In genomic region chr4:14864967-14865366, GRCh38 we compare ENCODE assay signal across 15 cellular contexts.
DNase-seq lines count a peak whose midpoint lies in the region; ATAC-seq and TF ChIP-seq lines count a peak whose summit lies in the region.
"Had no signal": no experiment of that assay in that cellular context is flagged by ENCODE, and none has a peak within 500 bp of the region (broad histone marks: within the 10 kb centered on the region; RNA-seq: fewer than 3 reads in every experiment).

No MANE protein-coding gene starts in this region.

- no peak for TF ChIP-seq EP300 in gastroesophageal sphincter (IDR thresholded peaks at IDR 0.05)
- peak in 2 of 4 donors; percentile 7 to 11 for TF ChIP-seq EP300 in sigmoid colon (IDR thresholded peaks at IDR 0.05)

- H3K4me3 ChIP-seq in cardiac muscle cell (no peak overlapping the region), gastroesophageal sphincter (no peak overlapping the region), sigmoid colon (no peak overlapping the region), brain microvascular endothelial cell (ENCODE audit: low read depth, low read length) (no peak overlapping the region)
- H3K4me3 ChIP-seq: GM23338 had no signal

- DNase-seq in cardiac muscle cell (ENCODE audit: low read depth in 1 of 2, low spot score in 1 of 2): no peak
- no peak for DNase-seq in Right ventricle myocardium inferior (ENCODE audit: missing footprints)
- DNase-seq in sigmoid colon: no peak
- DNase-seq in sciatic nerve (ENCODE audit: low spot score): no peak
- DNase-seq in T-helper 17 cell: no peak
- DNase-seq in brain microvascular endothelial cell: no peak
- DNase-seq: 8988T; Calu3; CD4-positive, alpha-beta T cell; DMS 273 treated with DMSO at 0.1 percent for 48 hours; H7 had no signal

- no peak for ATAC-seq in Right ventricle myocardium inferior
- ATAC-seq in gastroesophageal sphincter: peak; percentile 57
- no peak for ATAC-seq in sciatic nerve
- no peak for ATAC-seq in T-helper 17 cell
- ATAC-seq in activated T-helper 17 cell treated with anti-CD3 and anti-CD28 coated beads, Interleukin-2, amount 50 U/mL, for 72 hours (replicated peaks): no peak
- ATAC-seq: GM23338 had no signal

- TF ChIP-seq CTCF in cardiac muscle cell (IDR thresholded peaks at IDR 0.05; ENCODE audit: low read depth, low read length): no peak
- TF ChIP-seq CTCF in gastroesophageal sphincter (IDR thresholded peaks at IDR 0.05): no peak
- no peak for TF ChIP-seq CTCF in sigmoid colon (IDR thresholded peaks at IDR 0.05)
- no peak for TF ChIP-seq CTCF in brain microvascular endothelial cell (IDR thresholded peaks at IDR 0.05; ENCODE audit: low read depth, low read length, missing control alignments)

- H3K36me3 Mint-ChIP-seq in T-helper 17 cell (ENCODE audit: low read depth): no peaks in the 10 kb centered on the region
- no peaks in the 10 kb centered on the region for H3K36me3 Mint-ChIP-seq in activated T-helper 17 cell treated with anti-CD3 and anti-CD28 coated beads, Interleukin-2, amount 50 U/mL, for 72 hours (ENCODE audit: low read depth)

- H3K36me3 ChIP-seq in cardiac muscle cell (no peaks in the 10 kb centered on the region), gastroesophageal sphincter (no peaks in the 10 kb centered on the region), sigmoid colon (no peaks in the 10 kb centered on the region), brain microvascular endothelial cell (replicated peaks) (no peaks in the 10 kb centered on the region)

- H3K27me3 ChIP-seq in cardiac muscle cell (no peaks in the 10 kb centered on the region), gastroesophageal sphincter (no peaks in the 10 kb centered on the region), sigmoid colon (no peaks in the 10 kb centered on the region), brain microvascular endothelial cell (replicated peaks) (no peaks in the 10 kb centered on the region)

- in situ Hi-C loops in brain microvascular endothelial cell (cut with HindIII; ENCODE audit: low pct_ligation_motif_present, low sequenced_read_pairs): no loop called here

- peaks cover 38% of the 10 kb centered on the region for H3K4me1 ChIP-seq in cardiac muscle cell (ENCODE audit: low read depth)
- peaks cover 4 to 77% (median 13%) of the 10 kb centered on the region in 3 donors for H3K4me1 ChIP-seq in gastroesophageal sphincter
- H3K4me1 ChIP-seq in sigmoid colon: peaks cover 4 to 65% (median 55%) of the 10 kb centered on the region in 4 donors

- H3K9me3 ChIP-seq in cardiac muscle cell (ENCODE audit: low read depth) (no peaks in the 10 kb centered on the region), gastroesophageal sphincter (no peaks in the 10 kb centered on the region), sigmoid colon (no peaks in the 10 kb centered on the region), T-helper 17 cell (ENCODE audit: control insufficient read depth, low read length, poor library complexity, severe bottlenecking) (no peaks in the 10 kb centered on the region)

- H3K9me3 Mint-ChIP-seq in activated T-helper 17 cell treated with anti-CD3 and anti-CD28 coated beads, Interleukin-2, amount 50 U/mL, for 72 hours: no peaks in the 10 kb centered on the region
- H3K9me3 Mint-ChIP-seq: CD4-positive, alpha-beta T cell; GM23338 had no signal

- H3K4me3 Mint-ChIP-seq in T-helper 17 cell: no peak overlapping the region
- H3K4me3 Mint-ChIP-seq in activated T-helper 17 cell treated with anti-CD3 and anti-CD28 coated beads, Interleukin-2, amount 50 U/mL, for 72 hours: no peak overlapping the region
- H3K4me3 Mint-ChIP-seq: CD4-positive, alpha-beta T cell; GM23338 had no signal

- peaks cover 57% of the 10 kb centered on the region for H3K27me3 Mint-ChIP-seq in T-helper 17 cell
- peaks cover 26% of the 10 kb centered on the region for H3K27me3 Mint-ChIP-seq in activated T-helper 17 cell treated with anti-CD3 and anti-CD28 coated beads, Interleukin-2, amount 50 U/mL, for 72 hours

- no peak for TF ChIP-seq POLR2A in gastroesophageal sphincter (IDR thresholded peaks at IDR 0.05)
- no peak for TF ChIP-seq POLR2A in sigmoid colon (IDR thresholded peaks at IDR 0.05)

- no peaks in the 10 kb centered on the region for H3K4me1 Mint-ChIP-seq in T-helper 17 cell
- no peaks in the 10 kb centered on the region for H3K4me1 Mint-ChIP-seq in activated T-helper 17 cell treated with anti-CD3 and anti-CD28 coated beads, Interleukin-2, amount 50 U/mL, for 72 hours

- WGBS in gastroesophageal sphincter (ENCODE audit: low coverage in 1 of 2), 2 donors: 30 to 31% methylated on average over 4 to 5 of the region's 5 CpGs
- WGBS in sigmoid colon, 2 donors: 69 to 75% methylated on average over 5 of the region's 5 CpGs

- H3K27ac Mint-ChIP-seq in T-helper 17 cell: no peak overlapping the region
- no peak overlapping the region for H3K27ac Mint-ChIP-seq in activated T-helper 17 cell treated with anti-CD3 and anti-CD28 coated beads, Interleukin-2, amount 50 U/mL, for 72 hours
- H3K27ac Mint-ChIP-seq: CD4-positive, alpha-beta T cell; GM23338 had no signal

- H3K27ac ChIP-seq in cardiac muscle cell (peak overlapping the region; percentile 86), gastroesophageal sphincter (peak overlapping the region; percentile 79 to 91 (median 88)), sigmoid colon (peak overlapping the region; percentile 78 to 88 (median 83)), brain microvascular endothelial cell (no peak overlapping the region)
- H3K27ac ChIP-seq: HL-60 had no signal

- intact Hi-C loops in Right ventricle myocardium inferior (cut with DNase I): no loop called here
- intact Hi-C loops in sigmoid colon (cut with DNase I): loop anchor here (2.0 kb wide), 1 partner anchor 138 kb away; the partner anchor contains the start of gene CPEB2
- intact Hi-C loops in sciatic nerve (cut with DNase I): no loop called here
